Comparison of ENCODE assay signal across 21 cellular contexts in genomic region chr21:38847556-38847955, GRCh38. TPM values are rescaled to one million over a fixed set of nuclear protein-coding genes. Genes with fewer than 3 reads are reported as not detected.
A peak's percentile ranks its signal among the peaks of the same experiment; 100 is the strongest.
DNase-seq lines count a peak whose midpoint lies in the region; ATAC-seq and TF ChIP-seq lines count a peak whose summit lies in the region.
"Had no signal": no experiment of that assay in that cellular context is flagged by ENCODE, and none has a peak within 500 bp of the region (broad histone marks: within the 10 kb centered on the region; RNA-seq: fewer than 3 reads in every experiment).

No MANE protein-coding gene starts in this region.

- intact Hi-C loops in mammary epithelial cell (cut with micrococcal nuclease), result no loop called here
- intact Hi-C loops in psoas muscle (cut with DNase I), result no loop called here
- intact Hi-C loops in ascending aorta (cut with DNase I), result no loop called here
- intact Hi-C loops in esophagus muscularis mucosa (cut with DNase I), result no loop called here

- no peaks in the 10 kb centered on the region for H3K27me3 ChIP-seq in mammary epithelial cell (ENCODE audit: insufficient read depth, low read length)
- H3K27me3 ChIP-seq in foreskin keratinocyte, result no peaks in the 10 kb centered on the region
- no peaks in the 10 kb centered on the region for H3K27me3 ChIP-seq in psoas muscle (ENCODE audit: insufficient read depth in 3 of 3, low read length in 2 of 3)
- no peaks in the 10 kb centered on the region for H3K27me3 ChIP-seq in ascending aorta
- no peaks in the 10 kb centered on the region for H3K27me3 ChIP-seq in esophagus muscularis mucosa
- H3K27me3 ChIP-seq: tibial artery had no signal

- ATAC-seq in foreskin keratinocyte (no peak), psoas muscle (no peak)
- ATAC-seq: CD8-positive, alpha-beta T cell; naive thymus-derived CD4-positive, alpha-beta T cell; stimulated activated naive CD8-positive, alpha-beta T cell treated with anti-CD3 and anti-CD28 coated beads, Interleukin-15, Interleukin-2, amounts not matched to agents 100 U/mL and 50 U/mL, for 24 hours had no signal

- peaks cover 10% of the 10 kb centered on the region for H3K4me1 Mint-ChIP-seq in progenitor cell of endocrine pancreas (ENCODE audit: low read depth)
- H3K4me1 Mint-ChIP-seq: memory B cell had no signal

- no peaks in the 10 kb centered on the region for H3K36me3 Mint-ChIP-seq in progenitor cell of endocrine pancreas (ENCODE audit: insufficient read depth)
- H3K36me3 Mint-ChIP-seq: activated naive CD8-positive, alpha-beta T cell treated with anti-CD3 and anti-CD28 coated beads, Interleukin-2, amount 10 ng/mL, durations not matched to agents 7 days and 5 days; CD8-positive, alpha-beta T cell; memory B cell had no signal

- H3K4me2 ChIP-seq in mammary epithelial cell (ENCODE audit: insufficient read depth, low read depth, low read length), result no peak overlapping the region

- H3K4me3 ChIP-seq in mammary epithelial cell (replicated peaks in 1 of 3; ENCODE audit: insufficient read depth in 1 of 3, low read depth in 2 of 3, low read length in 3 of 3) (no peak overlapping the region), psoas muscle (no peak overlapping the region), ascending aorta (no peak overlapping the region), esophagus muscularis mucosa (no peak overlapping the region)
- H3K4me3 ChIP-seq: tibial artery had no signal

- peaks cover 2% of the 10 kb centered on the region for H3K27me3 Mint-ChIP-seq in progenitor cell of endocrine pancreas

- DNase-seq in RWPE1 (ENCODE audit: low spot score), result peak; percentile 28
- DNase-seq in mammary epithelial cell, result no peak
- DNase-seq in foreskin keratinocyte, result no peak
- DNase-seq in psoas muscle, result no peak
- no peak for DNase-seq in progenitor cell of endocrine pancreas (ENCODE audit: low spot score, unreplicated experiment)
- DNase-seq in ascending aorta (ENCODE audit: low spot score in 2 of 2), result no peak
- DNase-seq in esophagus muscularis mucosa (ENCODE audit: extremely low spot score), result no peak
- DNase-seq: activated CD4-positive, alpha-beta T cell treated with anti-CD3 and anti-CD28 coated beads for 48 hours; activated naive CD8-positive, alpha-beta T cell treated with anti-CD3 and anti-CD28 coated beads, Interleukin-2, amount 10 ng/mL, durations not matched to agents 7 days and 5 days; CD8-positive, alpha-beta T cell; GDM1; naive thymus-derived CD4-positive, alpha-beta T cell; NCI-H2171 treated with DMSO at 0.1 percent for 48 hours; NCI-H748 treated with DMSO at 0.1 percent for 48 hours; OCI-M1; small intestine; stimulated activated CD4-positive, alpha-beta T cell treated with anti-CD3 and anti-CD28 coated beads, Interleukin-4, amount 100 ng/mL, for 1 hour; stimulated activated naive CD8-positive, alpha-beta T cell treated with anti-CD3 and anti-CD28 coated beads, Interleukin-15, Interleukin-2, amounts not matched to agents 100 U/mL and 50 U/mL, for 24 hours; tibial artery had no signal

- no TSS peak for BruUV-seq in mammary epithelial cell (replicated peaks; lab: Mats Ljungman, UMichigan)

- TF ChIP-seq CTCF in RWPE1 (conservative IDR thresholded peaks at IDR 0.05; ENCODE audit: low read depth) (no peak), mammary epithelial cell (conservative IDR thresholded peaks at IDR 0.05 in 1 of 2, IDR thresholded peaks at IDR 0.05 in 1 of 2; ENCODE audit: extremely low read depth in 1 of 2, insufficient read depth in 1 of 2, low read depth in 1 of 2, low read length in 2 of 2) (no peak), foreskin keratinocyte (conservative IDR thresholded peaks at IDR 0.05) (no peak), psoas muscle (IDR thresholded peaks at IDR 0.05) (no peak), progenitor cell of endocrine pancreas (IDR thresholded peaks at IDR 0.05; ENCODE audit: unreplicated experiment) (no peak), ascending aorta (IDR thresholded peaks at IDR 0.05) (no peak), esophagus muscularis mucosa (IDR thresholded peaks at IDR 0.05) (no peak)

- H3K9me3 ChIP-seq in mammary epithelial cell (replicated peaks; ENCODE audit: insufficient read depth, low read length) (no peaks in the 10 kb centered on the region), psoas muscle (no peaks in the 10 kb centered on the region), ascending aorta (no peaks in the 10 kb centered on the region), esophagus muscularis mucosa (no peaks in the 10 kb centered on the region)
- H3K9me3 ChIP-seq: tibial artery had no signal

- no peaks in the 10 kb centered on the region for H4K20me1 ChIP-seq in mammary epithelial cell (ENCODE audit: insufficient read depth, low read length)

- no peak overlapping the region for H3K9ac ChIP-seq in mammary epithelial cell (ENCODE audit: insufficient read depth, low read length)
- H3K9ac ChIP-seq: parathyroid adenoma had no signal

- dilution Hi-C loops in mammary epithelial cell (cut with HindIII; ENCODE audit: low sequenced_read_pairs), result no loop called here

- H2AFZ ChIP-seq in mammary epithelial cell (ENCODE audit: low read depth, low read length), result peak overlapping the region; percentile 37
- H2AFZ ChIP-seq: parathyroid adenoma had no signal

- 74% methylated on average over 7 of the region's 7 CpGs for WGBS in mammary epithelial cell (ENCODE audit: low coverage, missing lambda C conversion rate)
- 64 to 73% (median 67%) methylated on average over 7 of the region's 7 CpGs for WGBS in psoas muscle, 3 donors
- WGBS in esophagus muscularis mucosa, result 65% methylated on average over 7 of the region's 7 CpGs

- H3K27ac ChIP-seq in RWPE1 (peak overlapping the region; percentile 88), mammary epithelial cell (ENCODE audit: insufficient read depth, low read depth, low read length) (no peak overlapping the region), foreskin keratinocyte (peak overlapping the region; percentile 9), psoas muscle (peak overlapping the region; percentile 53), ascending aorta (no peak overlapping the region), esophagus muscularis mucosa (replicated peaks in 1 of 4) (no peak overlapping the region)
- H3K27ac ChIP-seq: parathyroid adenoma had no signal

- POLR2A ChIA-PET in RWPE1 (lab: Yijun Ruan, JAX; ENCODE audit: low non-redundant PET), result no interaction called here

- H3K4me1 ChIP-seq in mammary epithelial cell (ENCODE audit: insufficient read depth, low read length) (peaks cover 18% of the 10 kb centered on the region), foreskin keratinocyte (peaks cover 19% of the 10 kb centered on the region), psoas muscle (peaks cover 15% of the 10 kb centered on the region), ascending aorta (peaks cover 0 to 6% of the 10 kb centered on the region in 2 donors), esophagus muscularis mucosa (peaks cover 0 to 13% (median 4%) of the 10 kb centered on the region in 4 donors)
- H3K4me1 ChIP-seq: parathyroid adenoma had no signal

- no peak for TF ChIP-seq EP300 in esophagus muscularis mucosa (IDR thresholded peaks at IDR 0.05)

- TF ChIP-seq POLR2A in esophagus muscularis mucosa (IDR thresholded peaks at IDR 0.05; ENCODE audit: low read depth), result no peak

- in situ Hi-C loops in mammary epithelial cell (cut with MboI; ENCODE audit: low sequenced_read_pairs in 2 of 2), result loop anchor here in 1 of 2 donors (10.0 kb wide), 1 partner anchor 63 kb away; no protein-coding TSS in a partner anchor

- H3K4me3 Mint-ChIP-seq in progenitor cell of endocrine pancreas (ENCODE audit: low read depth), result no peak overlapping the region
- H3K4me3 Mint-ChIP-seq: activated naive CD8-positive, alpha-beta T cell treated with anti-CD3 and anti-CD28 coated beads, Interleukin-2, amount 10 ng/mL, durations not matched to agents 7 days and 5 days; CD8-positive, alpha-beta T cell; memory B cell; naive thymus-derived CD4-positive, alpha-beta T cell had no signal

- CTCF ChIA-PET in RWPE1 (lab: Yijun Ruan, JAX), result interaction anchor here (0.8 kb wide), 1 partner anchor 32 kb away, joined by 5 read pairs; no protein-coding TSS in a partner anchor
- CTCF ChIA-PET in mammary epithelial cell (lab: Charles Lee; ENCODE audit: low non-redundant PET), result no interaction called here

- H3K9me3 Mint-ChIP-seq in progenitor cell of endocrine pancreas (ENCODE audit: low read depth), result peaks cover 3% of the 10 kb centered on the region
- H3K9me3 Mint-ChIP-seq: activated naive CD8-positive, alpha-beta T cell treated with anti-CD3 and anti-CD28 coated beads, Interleukin-2, amount 10 ng/mL, durations not matched to agents 7 days and 5 days; CD8-positive, alpha-beta T cell; memory B cell; naive thymus-derived CD4-positive, alpha-beta T cell had no signal

- H3K36me3 ChIP-seq in mammary epithelial cell (ENCODE audit: insufficient read depth, low read length) (no peaks in the 10 kb centered on the region), psoas muscle (ENCODE audit: insufficient read depth in 1 of 2, low read depth in 1 of 2) (no peaks in the 10 kb centered on the region), ascending aorta (no peaks in the 10 kb centered on the region), esophagus muscularis mucosa (no peaks in the 10 kb centered on the region)
- H3K36me3 ChIP-seq: tibial artery had no signal

- no peak overlapping the region for H3K27ac Mint-ChIP-seq in progenitor cell of endocrine pancreas
- H3K27ac Mint-ChIP-seq: activated naive CD8-positive, alpha-beta T cell treated with anti-CD3 and anti-CD28 coated beads, Interleukin-2, amount 10 ng/mL, durations not matched to agents 7 days and 5 days; CD8-positive, alpha-beta T cell; memory B cell; naive thymus-derived CD4-positive, alpha-beta T cell had no signal

- no peaks in the 10 kb centered on the region for H3K79me2 ChIP-seq in mammary epithelial cell (ENCODE audit: insufficient read depth, low read length)
- H3K79me2 ChIP-seq: parathyroid adenoma had no signal

RNA-seq across cellular contexts. Expression of gene ETS2, which starts 41.8 kb away (rescaled TPM):
- total RNA-seq in mammary epithelial cell (10 to 100 TPM; 60.3 to 62.3 TPM), foreskin keratinocyte (46.4 and 61.5 TPM in 2 replicates), psoas muscle (100 to 1,000 TPM in 1 of 4 donors, 10 to 100 TPM in 3; 37.0 to 494 (median 96.6) TPM), progenitor cell of endocrine pancreas (43.9 and 48.9 TPM in 2 replicates), ascending aorta (113 TPM), esophagus muscularis mucosa (100 to 1,000 TPM in 1 of 4 donors, 10 to 100 TPM in 3; 31.1 to 175 (median 63.8) TPM)
- polyA plus RNA-seq in mammary epithelial cell (21.9 TPM), foreskin keratinocyte (21.4 and 32.5 TPM in 2 replicates), psoas muscle (100 to 1,000 TPM in 1 of 3 donors, 10 to 100 TPM in 2; 43.4 to 115 (median 57.8) TPM)
- polyA minus RNA-seq in mammary epithelial cell, result 27.6 TPM

Comparison
In these comparisons a context has a peak if more than half of its experiments do, and no peak if none do; other contexts are left out.
1. H3K27ac ChIP-seq: peak in RWPE1 (single experiment), foreskin keratinocyte (single experiment) and psoas muscle (single experiment); none in mammary epithelial cell (single experiment), ascending aorta (0 of 2) and esophagus muscularis mucosa (0 of 4).